23 cellular contexts compared by ENCODE assay signal in genomic region chr10:100869399-100869798, GRCh38. TPM values are rescaled to one million over a fixed set of nuclear protein-coding genes. Genes with fewer than 3 reads are reported as not detected.
A peak's percentile ranks its signal among the peaks of the same experiment; 100 is the strongest.
DNase-seq lines count a peak whose midpoint lies in the region; ATAC-seq lines count a peak whose summit lies in the region.
"Had no signal": no experiment of that assay in that cellular context is flagged by ENCODE, and none has a peak within 500 bp of the region (broad histone marks: within the 10 kb centered on the region; RNA-seq: fewer than 3 reads in every experiment).

No MANE protein-coding gene starts in this region.

- peak overlapping the region; percentile 14 for H2BK15ac ChIP-seq in neuronal stem cell (ENCODE audit: low read length)

- no peak overlapping the region for H3K4me2 ChIP-seq in neuronal stem cell (ENCODE audit: insufficient read depth, low read length, poor library complexity, severe bottlenecking)
- H3K4me2 ChIP-seq: BLaER1 had no signal

- H3K4ac ChIP-seq in neuronal stem cell (ENCODE audit: low read length) = no peak overlapping the region

- H2BK12ac ChIP-seq in neuronal stem cell (ENCODE audit: low read length) = no peak overlapping the region

- no peak for ATAC-seq in Right ventricle myocardium inferior
- no peak for ATAC-seq in GM21723 (IDR thresholded peaks at IDR 0.05; ENCODE audit: unreplicated experiment)
- no peak for ATAC-seq in GM18511 (IDR thresholded peaks at IDR 0.05; ENCODE audit: unreplicated experiment)
- ATAC-seq: GM12878 had no signal

- intact Hi-C loops in cardiac septum (cut with DNase I) = no loop called here
- intact Hi-C loops in Right ventricle myocardium inferior (cut with DNase I) = no loop called here

- peak overlapping the region; percentile 2 for H2AK5ac ChIP-seq in neuronal stem cell (ENCODE audit: low read depth, low read length)

- H3K18ac ChIP-seq in neuronal stem cell (ENCODE audit: low read length) = no peak overlapping the region

- no CpG with 5 or more reads among the region's 4 CpGs for WGBS in neuronal stem cell (ENCODE audit: extremely low coverage in 2 of 2, insufficient read length in 2 of 2, insufficient replicate concordance in 1 of 2), 2 donors

- peaks cover 9 to 48% of the 10 kb centered on the region in 2 donors for H3K4me1 ChIP-seq in neuronal stem cell (ENCODE audit: control insufficient read depth in 2 of 2, insufficient read depth in 1 of 2, low read depth in 1 of 2, low read length in 2 of 2)
- H3K4me1 ChIP-seq: BE2C, BLaER1 had no signal

- H4K8ac ChIP-seq in neuronal stem cell (ENCODE audit: low read depth, low read length) = no peak overlapping the region

- no peak overlapping the region for H3K23ac ChIP-seq in neuronal stem cell (ENCODE audit: low read depth, low read length, poor library complexity)

- H3K4me3 ChIP-seq in neuronal stem cell (ENCODE audit: low read length in 2 of 2) = no peak overlapping the region
- H3K4me3 ChIP-seq: BLaER1, GM12878 had no signal

- H3K9me3 ChIP-seq in neuronal stem cell (replicated peaks in 1 of 2; ENCODE audit: control insufficient read depth in 2 of 2, insufficient read depth in 1 of 2, low read depth in 1 of 2, low read length in 2 of 2) = no peaks in the 10 kb centered on the region
- H3K9me3 ChIP-seq: BE2C, BLaER1 had no signal

- H3K9ac ChIP-seq in neuronal stem cell (ENCODE audit: low read depth, low read length, poor library complexity) = no peak overlapping the region
- H3K9ac ChIP-seq: BLaER1 had no signal

- H3K36me3 ChIP-seq in neuronal stem cell (replicated peaks in 1 of 2; ENCODE audit: control insufficient read depth in 2 of 2, insufficient read depth in 2 of 2, low read length in 2 of 2) = no peaks in the 10 kb centered on the region
- H3K36me3 ChIP-seq: BE2C, BLaER1 had no signal

- no peak overlapping the region for H2BK120ac ChIP-seq in neuronal stem cell (ENCODE audit: low read depth, low read length)

- DNase-seq in cardiac septum (ENCODE audit: low spot score) (peak; percentile 50), Right ventricle myocardium inferior (ENCODE audit: missing footprints) (no peak), mesenteric fat pad (ENCODE audit: low spot score) (peak; percentile 65), neuronal stem cell (ENCODE audit: low spot score) (no peak)
- DNase-seq: 8988T; ACHN; BE2C; C1 segment of cervical spinal cord; CD4-positive, alpha-beta memory T cell; CD4-positive, CD25-positive, alpha-beta regulatory T cell; CD8-positive, alpha-beta memory T cell; COR-L47; DMS 273 treated with DMSO at 0.1 percent for 48 hours; DMS153; DMS53; DMS79; DND-41; EL; GDM1 had no signal

- H4K91ac ChIP-seq in neuronal stem cell (ENCODE audit: low read depth, low read length, poor library complexity) = no peak overlapping the region

- H2BK5ac ChIP-seq in neuronal stem cell (ENCODE audit: low read length) = no peak overlapping the region

- no peak overlapping the region for H2AFZ ChIP-seq in neuronal stem cell (ENCODE audit: low read length)

- H3K79me1 ChIP-seq in neuronal stem cell (ENCODE audit: low read depth, low read length) = no peaks in the 10 kb centered on the region

- H3K14ac ChIP-seq in neuronal stem cell (ENCODE audit: low read length) = no peak overlapping the region

- no peak overlapping the region for H3K27ac ChIP-seq in neuronal stem cell (replicated peaks; ENCODE audit: low read length)
- H3K27ac ChIP-seq: BLaER1 had no signal

- peaks cover 0 to 81% (median 13%) of the 10 kb centered on the region in 3 experiments for H3K27me3 ChIP-seq in neuronal stem cell (ENCODE audit: control insufficient read depth in 3 of 3, insufficient read depth in 3 of 3, low read depth in 1 of 3, low read length in 3 of 3)
- H3K27me3 ChIP-seq: BE2C had no signal

RNA-seq across cellular contexts. Expression of gene SLF2, which starts 43.4 kb away (rescaled TPM):
- total RNA-seq in cardiac septum (22.8 TPM), Right ventricle myocardium inferior (17.0 TPM), mesenteric fat pad (18.4 TPM)
- polyA plus RNA-seq in neuronal stem cell (2013, experiment 1 of 2) = 9.2 TPM
- 8.8 TPM for polyA plus RNA-seq in neuronal stem cell (2013, experiment 2 of 2)

Comparison
In these comparisons a context has a peak if more than half of its experiments do, and no peak if none do; other contexts are left out.
1. DNase-seq: peak in cardiac septum (single experiment) and mesenteric fat pad (single experiment); none in Right ventricle myocardium inferior (single experiment) and neuronal stem cell (single experiment).